Comparison of ENCODE assay signal across 8 cellular contexts in the genomic region with DNA sequence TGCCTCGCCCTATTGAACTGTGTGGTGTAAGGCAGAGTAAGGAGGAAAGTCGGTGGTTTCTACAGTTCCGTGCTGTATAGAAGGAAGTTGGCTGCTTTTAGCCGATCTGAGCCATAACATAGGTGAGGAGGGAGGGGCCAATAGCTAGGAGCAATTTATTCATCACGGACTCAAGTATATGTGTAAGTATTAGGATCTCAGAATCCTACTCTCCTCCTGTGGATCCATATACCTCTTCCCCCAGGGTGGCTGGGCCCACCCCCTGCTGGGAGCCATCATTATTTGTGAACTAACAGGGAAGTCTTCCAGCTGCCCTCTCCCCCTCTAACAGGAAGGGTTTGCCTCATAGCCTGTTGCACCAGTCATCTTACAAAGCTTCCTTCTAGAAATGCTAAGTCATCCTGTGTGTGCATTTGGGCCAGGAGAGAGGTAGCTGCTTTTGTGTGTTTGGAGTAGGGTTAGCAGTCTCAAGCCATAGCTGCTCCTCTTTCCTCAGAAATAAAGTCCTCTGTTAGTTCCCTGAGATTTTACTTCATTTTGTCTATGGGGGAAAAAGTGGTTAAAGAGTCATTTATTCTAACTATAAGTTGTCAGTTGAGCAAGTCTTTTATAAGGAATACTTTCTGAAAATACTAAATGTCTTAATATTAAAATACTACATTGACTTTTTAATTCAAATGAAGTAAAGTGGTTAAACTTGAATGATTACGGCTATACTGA. TPM values are rescaled to one million over a fixed set of nuclear protein-coding genes. Genes with fewer than 3 reads are reported as not detected.
DNase-seq lines count a peak whose midpoint lies in the region; ATAC-seq, FAIRE-seq and TF ChIP-seq lines count a peak whose summit lies in the region.

No MANE protein-coding gene starts in this region.

- TF ChIP-seq CTCF in kidney (IDR thresholded peaks at IDR 0.05; ENCODE audit: borderline replicate concordance, extremely low read depth, insufficient read depth): no peak

- peaks cover 74% of the 10 kb centered on the region for H3K36me3 Mint-ChIP-seq in activated naive CD8-positive, alpha-beta T cell treated with anti-CD3 and anti-CD28 coated beads, Interleukin-2, amount 50 U/mL, for 24 hours (ENCODE audit: low read depth)

- FAIRE-seq in A204.1 (lab: Jason Lieb, UNC) (peak; percentile 41), kidney (lab: Jason Lieb, UNC) (no peak)

- H3K4me3 Mint-ChIP-seq in activated naive CD8-positive, alpha-beta T cell treated with anti-CD3 and anti-CD28 coated beads, Interleukin-2, amount 50 U/mL, for 24 hours: no peak overlapping the region

- DNase-seq in HT1080 (ENCODE audit: low read depth) (peak; percentile 64), kidney (peak; percentile 15), cerebellum (ENCODE audit: low spot score) (no peak)
- DNase-seq in activated naive CD8-positive, alpha-beta T cell treated with anti-CD3 and anti-CD28 coated beads, Interleukin-2, amount 50 U/mL, for 24 hours: no peak

- no peaks in the 10 kb centered on the region for H3K9me3 Mint-ChIP-seq in activated naive CD8-positive, alpha-beta T cell treated with anti-CD3 and anti-CD28 coated beads, Interleukin-2, amount 50 U/mL, for 24 hours

- intact Hi-C loops in kidney (cut with DNase I): no loop called here

- no peak overlapping the region for H3K9ac ChIP-seq in kidney (ENCODE audit: low read length in 2 of 2)

- no peaks in the 10 kb centered on the region for H3K9me3 ChIP-seq in kidney (ENCODE audit: control insufficient read depth in 1 of 2, low read length in 2 of 2)

- H3K27ac Mint-ChIP-seq in activated naive CD8-positive, alpha-beta T cell treated with anti-CD3 and anti-CD28 coated beads, Interleukin-2, amount 50 U/mL, for 24 hours: peak overlapping the region; percentile 60

- H3K4me1 Mint-ChIP-seq in activated naive CD8-positive, alpha-beta T cell treated with anti-CD3 and anti-CD28 coated beads, Interleukin-2, amount 50 U/mL, for 24 hours: peaks cover 7% of the 10 kb centered on the region

- H3K27me3 Mint-ChIP-seq in activated naive CD8-positive, alpha-beta T cell treated with anti-CD3 and anti-CD28 coated beads, Interleukin-2, amount 50 U/mL, for 24 hours: no peaks in the 10 kb centered on the region

- no peaks in the 10 kb centered on the region for H3K4me1 ChIP-seq in kidney (ENCODE audit: control insufficient read depth in 1 of 2, insufficient read depth in 1 of 2, low read depth in 1 of 2, low read length in 2 of 2)

- no peak overlapping the region for H3K27ac ChIP-seq in kidney (ENCODE audit: low read depth in 2 of 2, low read length in 2 of 2)

- ATAC-seq in activated naive CD8-positive, alpha-beta T cell treated with anti-CD3 and anti-CD28 coated beads, Interleukin-2, amount 50 U/mL, for 24 hours: peak; percentile 43
- no peak for ATAC-seq in HG03460 (IDR thresholded peaks at IDR 0.05; ENCODE audit: unreplicated experiment)
- ATAC-seq in GM21723 (IDR thresholded peaks at IDR 0.05; ENCODE audit: unreplicated experiment): no peak
- ATAC-seq in HG03442 (IDR thresholded peaks at IDR 0.05; ENCODE audit: unreplicated experiment): no peak

- no peak overlapping the region for H3K4me3 ChIP-seq in kidney (ENCODE audit: low read length in 2 of 2)

- H3K36me3 ChIP-seq in kidney (ENCODE audit: control insufficient read depth in 1 of 2, insufficient read depth in 2 of 2, low read length in 2 of 2): peaks cover 48 to 49% of the 10 kb centered on the region in 2 donors

RNA-seq across cellular contexts. Expression of gene CENPS, which starts 14.9 kb away (rescaled TPM):
- total RNA-seq in HT1080 (2014; rRNA removed; shearing (Covaris generic)): 40.8 and 45.9 TPM in 2 replicates
- 24.6 and 33.4 TPM in 2 replicates for polyA plus RNA-seq in HT1080 (2015; cell fraction: cytosol; rRNA removed)
- polyA plus RNA-seq in HT1080 (2015; cell fraction: nucleus; rRNA removed): 3.0 and 10.4 TPM in 2 replicates
- total RNA-seq in kidney: 21.9 TPM
- polyA plus RNA-seq in kidney (ENCODE audit: insufficient read depth, low read depth, low replicate concordance): 45.1 TPM
- total RNA-seq in cerebellum: 6.4 TPM

RNA-seq across cellular contexts. Expression of gene PGD, which starts 16.5 kb away (rescaled TPM):
- total RNA-seq in HT1080 (2014; rRNA removed; shearing (Covaris generic)): 115 and 129 TPM in 2 replicates
- polyA plus RNA-seq in HT1080 (2015; cell fraction: cytosol; rRNA removed): 144 and 187 TPM in 2 replicates
- polyA plus RNA-seq in HT1080 (2015; cell fraction: nucleus; rRNA removed): 198 and 258 TPM in 2 replicates
- total RNA-seq in kidney (72.8 TPM), cerebellum (61.9 TPM)
- polyA plus RNA-seq in kidney (ENCODE audit: insufficient read depth, low read depth, low replicate concordance): 95.1 TPM

RNA-seq across cellular contexts. Expression of gene CORT, which starts 34.5 kb away (rescaled TPM):
- 0.13 TPM in 1 of 2 replicates, not detected in the other for total RNA-seq in HT1080 (2014; rRNA removed; shearing (Covaris generic))
- 0.50 TPM in 1 of 2 replicates, not detected in the other for polyA plus RNA-seq in HT1080 (2015; cell fraction: cytosol; rRNA removed)
- polyA plus RNA-seq in HT1080 (2015; cell fraction: nucleus; rRNA removed): 0.26 and 0.61 TPM in 2 replicates
- total RNA-seq in kidney (0.22 TPM), cerebellum (1.1 TPM)
- polyA plus RNA-seq in kidney (ENCODE audit: insufficient read depth, low read depth, low replicate concordance): 0.62 TPM

RNA-seq across cellular contexts. Expression of gene DFFA, which starts 57.0 kb away (rescaled TPM):
- 71.0 and 78.0 TPM in 2 replicates for total RNA-seq in HT1080 (2014; rRNA removed; shearing (Covaris generic))
- polyA plus RNA-seq in HT1080 (2015; cell fraction: cytosol; rRNA removed): 61.9 and 66.7 TPM in 2 replicates
- polyA plus RNA-seq in HT1080 (2015; cell fraction: nucleus; rRNA removed): 43.0 and 44.7 TPM in 2 replicates
- total RNA-seq in kidney (33.4 TPM), cerebellum (22.6 TPM)
- 27.2 TPM for polyA plus RNA-seq in kidney (ENCODE audit: insufficient read depth, low read depth, low replicate concordance)

RNA-seq across cellular contexts. Expression of gene PEX14, which starts 59.4 kb away (rescaled TPM):
- total RNA-seq in HT1080 (2014; rRNA removed; shearing (Covaris generic)): 17.7 and 20.4 TPM in 2 replicates
- polyA plus RNA-seq in HT1080 (2015; cell fraction: cytosol; rRNA removed): 9.0 and 11.5 TPM in 2 replicates
- polyA plus RNA-seq in HT1080 (2015; cell fraction: nucleus; rRNA removed): 13.6 and 15.3 TPM in 2 replicates
- total RNA-seq in kidney: 22.8 TPM
- 25.8 TPM for polyA plus RNA-seq in kidney (ENCODE audit: insufficient read depth, low read depth, low replicate concordance)
- total RNA-seq in cerebellum: 8.4 TPM

Comparison
In these comparisons a context has a peak if more than half of its experiments do, and no peak if none do; other contexts are left out.
1. DNase-seq: peak in HT1080 (single experiment) and kidney (single experiment); none in activated naive CD8-positive, alpha-beta T cell treated with anti-CD3 and anti-CD28 coated beads, Interleukin-2, amount 50 U/mL, for 24 hours (single experiment) and cerebellum (single experiment).